Comparison of ENCODE assay signal across 13 cellular contexts in the genomic region with DNA sequence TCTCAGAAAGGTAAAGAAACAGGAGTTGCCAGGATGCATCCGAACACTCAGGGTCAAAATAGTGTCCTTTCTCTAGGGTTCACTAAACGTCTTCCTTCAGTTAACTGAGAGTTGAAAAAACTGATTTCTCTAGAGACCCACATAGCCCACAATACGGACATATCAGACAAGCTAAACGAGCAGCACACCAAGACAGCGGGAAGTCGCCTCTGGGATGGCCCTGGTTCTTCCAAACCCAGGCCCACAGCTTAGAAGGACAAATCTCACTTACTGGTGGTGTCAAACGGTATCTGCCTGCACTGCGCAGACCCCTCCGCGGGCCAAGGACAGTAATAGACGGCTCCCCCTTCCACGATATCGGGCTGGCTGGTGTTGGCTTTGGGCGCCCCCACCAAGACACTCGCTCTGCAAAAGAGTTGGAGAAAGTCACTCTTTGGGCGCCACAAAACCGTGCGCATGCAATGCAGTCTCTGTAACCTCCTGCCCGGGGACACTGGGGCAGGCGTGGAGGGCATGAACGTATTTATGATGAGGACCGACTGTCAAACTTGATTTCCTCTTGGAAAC. TPM values are rescaled to one million over a fixed set of nuclear protein-coding genes. Genes with fewer than 3 reads are reported as not detected.
DNase-seq lines count a peak whose midpoint lies in the region; ATAC-seq and TF ChIP-seq lines count a peak whose summit lies in the region.
"Had no signal": no experiment of that assay in that cellular context is flagged by ENCODE, and none has a peak within 500 bp of the region (broad histone marks: within the 10 kb centered on the region; RNA-seq: fewer than 3 reads in every experiment).

No MANE protein-coding gene starts in this region.

- no peak overlapping the region for H3K27ac ChIP-seq in GM23248
- H3K27ac ChIP-seq in hepatocyte, result peak overlapping the region; percentile 65
- no peak overlapping the region for H3K27ac ChIP-seq in psoas muscle

- in situ Hi-C loops in GM23248 (cut with MboI) (loop anchor here (10.0 kb wide), 1 partner anchor 134 kb away; no protein-coding TSS in a partner anchor), astrocyte of the spinal cord (cut with HindIII; ENCODE audit: low sequenced_read_pairs) (no loop called here), GM13976 (cut with MboI; ENCODE audit: low sequenced_read_pairs, unreplicated experiment) (no loop called here)

- H4K20me1 ChIP-seq in GM23248 (ENCODE audit: insufficient read depth), result no peaks in the 10 kb centered on the region
- no peaks in the 10 kb centered on the region for H4K20me1 ChIP-seq in hepatocyte (ENCODE audit: insufficient read depth, poor library complexity, severe bottlenecking)

- DNase-seq in GM23248 (no peak), astrocyte of the spinal cord (ENCODE audit: low read depth, low spot score) (no peak), hepatocyte (ENCODE audit: low spot score) (no peak), psoas muscle (no peak), GM13976 (ENCODE audit: low spot score) (no peak), NCI-H2196 treated with DMSO at 0.1 percent for 48 hours (lab: John Stamatoyannopoulos, UW; ENCODE audit: unreplicated experiment) (no peak), posterior vena cava (ENCODE audit: low spot score) (no peak)
- DNase-seq: activated CD8-positive, alpha-beta memory T cell treated with anti-CD3 and anti-CD28 coated beads, Interleukin-2, amount 50 U/mL, for 4 hours; naive thymus-derived CD4-positive, alpha-beta T cell; stimulated activated CD4-positive, alpha-beta T cell treated with anti-CD3 and anti-CD28 coated beads, Interleukin-4, amount 100 ng/mL, for 1 hour; T-helper 9 cell; thyroid gland had no signal

- H3K9me2 ChIP-seq in GM23248 (ENCODE audit: insufficient read depth) (no peaks in the 10 kb centered on the region), hepatocyte (replicated peaks; ENCODE audit: insufficient read depth) (no peaks in the 10 kb centered on the region)

- H3K36me3 ChIP-seq in GM23248 (ENCODE audit: low read depth), result no peaks in the 10 kb centered on the region
- H3K36me3 ChIP-seq in hepatocyte (replicated peaks; ENCODE audit: insufficient read depth, low read depth), result no peaks in the 10 kb centered on the region
- no peaks in the 10 kb centered on the region for H3K36me3 ChIP-seq in psoas muscle (ENCODE audit: insufficient read depth in 1 of 2, low read depth in 1 of 2)
- H3K36me3 ChIP-seq: thyroid gland had no signal

- no peaks in the 10 kb centered on the region for H3F3A ChIP-seq in GM23248 (ENCODE audit: insufficient read depth)

- ATAC-seq in psoas muscle (peak in 1 of 4 donors; percentile 32), HG02623 (IDR thresholded peaks at IDR 0.05; ENCODE audit: unreplicated experiment) (no peak)
- ATAC-seq: naive thymus-derived CD4-positive, alpha-beta T cell had no signal

- H3K9ac ChIP-seq in GM23248, result no peak overlapping the region

- H3K79me2 ChIP-seq in GM23248 (ENCODE audit: insufficient read depth) (no peaks in the 10 kb centered on the region), hepatocyte (no peaks in the 10 kb centered on the region)

- no peak for TF ChIP-seq CTCF in astrocyte of the spinal cord (IDR thresholded peaks at IDR 0.05; ENCODE audit: low read depth, low read length)
- no peak for TF ChIP-seq CTCF in hepatocyte (IDR thresholded peaks at IDR 0.05; ENCODE audit: poor library complexity)
- TF ChIP-seq CTCF in psoas muscle (IDR thresholded peaks at IDR 0.05), result no peak
- TF ChIP-seq CTCF in GM13976 (IDR thresholded peaks at IDR 0.05; ENCODE audit: borderline replicate concordance, control extremely low read depth, extremely low read depth, insufficient read depth, missing control alignments), result no peak

- H3K27me3 ChIP-seq in GM23248 (replicated peaks; ENCODE audit: insufficient read depth) (peaks cover 35% of the 10 kb centered on the region), hepatocyte (peaks cover 26% of the 10 kb centered on the region), psoas muscle (ENCODE audit: insufficient read depth in 3 of 3, low read length in 2 of 3) (peaks cover 0 to 33% (median 0%) of the 10 kb centered on the region in 3 donors)
- H3K27me3 ChIP-seq: thyroid gland had no signal

- H2AFZ ChIP-seq in GM23248, result peak overlapping the region; percentile 55; the same call in 1 of the 2 replicates
- H2AFZ ChIP-seq in hepatocyte, result peak overlapping the region; percentile 53

- H3K9me3 ChIP-seq in GM23248 (ENCODE audit: low read depth) (no peaks in the 10 kb centered on the region), hepatocyte (ENCODE audit: low read depth) (no peaks in the 10 kb centered on the region), psoas muscle (no peaks in the 10 kb centered on the region)
- H3K9me3 ChIP-seq: thyroid gland had no signal

- WGBS in GM23248 (ENCODE audit: low coverage in 1 of 2, low lambda C conversion rate in 2 of 2, missing lambda C conversion rate in 2 of 2), 2 experiments, result 21 to 25% methylated on average over 22 of the region's 22 CpGs
- 28% methylated on average over 22 of the region's 22 CpGs for WGBS in hepatocyte (ENCODE audit: low lambda C conversion rate, missing lambda C conversion rate)
- 12 to 19% (median 13%) methylated on average over 22 of the region's 22 CpGs for WGBS in psoas muscle, 3 donors

- no peaks in the 10 kb centered on the region for H3K4me1 ChIP-seq in GM23248 (ENCODE audit: insufficient read depth)
- H3K4me1 ChIP-seq in hepatocyte (ENCODE audit: insufficient read depth), result no peaks in the 10 kb centered on the region
- no peaks in the 10 kb centered on the region for H3K4me1 ChIP-seq in psoas muscle
- H3K4me1 ChIP-seq: thyroid gland had no signal

- peak overlapping the region; percentile 68 for H3K4me2 ChIP-seq in GM23248 (ENCODE audit: unreplicated experiment)
- H3K4me2 ChIP-seq in hepatocyte, result peak overlapping the region; percentile 90

- intact Hi-C loops in psoas muscle (cut with DNase I), result loop anchor here in 1 of 2 donors (10.0 kb wide), 1 partner anchor 134 kb away; no protein-coding TSS in a partner anchor
- intact Hi-C loops in posterior vena cava (cut with DNase I), result loop anchor here in 1 of 2 donors (5.0 kb wide), 1 partner anchor 104 kb away; no protein-coding TSS in a partner anchor

- H3K4me3 ChIP-seq in GM23248, result peak overlapping the region; percentile 60; the same call in 1 of the 2 replicates
- H3K4me3 ChIP-seq in astrocyte of the spinal cord (ENCODE audit: low read depth, low read length), result peak overlapping the region; percentile 55
- H3K4me3 ChIP-seq in hepatocyte, result peak overlapping the region; percentile 71
- peak overlapping the region; percentile 62 for H3K4me3 ChIP-seq in psoas muscle

RNA-seq across cellular contexts. Expression of gene ITGA8, which starts 1.1 kb away (rescaled TPM):
- total RNA-seq in GM23248 (2014; rRNA removed; shearing (Covaris generic)), result 0.32 TPM in 1 of 2 replicates, not detected in the other
- 0.23 TPM in 1 of 2 replicates, not detected in the other for polyA plus RNA-seq in GM23248 (2016; fragmentation: Nextera tagmentation; extraction: Ambion mirVana)
- 16.8 and 17.3 TPM in 2 replicates for total RNA-seq in hepatocyte
- polyA plus RNA-seq in hepatocyte, result 2.9 and 3.9 TPM in 2 replicates
- 1 to 10 TPM in 3 of 4 donors, under 1 TPM in 1; 0.47 to 2.0 (median 1.4) TPM for total RNA-seq in psoas muscle
- 1 to 10 TPM; 1.0 to 5.0 (median 1.3) TPM for polyA plus RNA-seq in psoas muscle
- 100 to 1,000 TPM; 221 to 227 TPM for total RNA-seq in posterior vena cava
- total RNA-seq: naive thymus-derived CD4-positive, alpha-beta T cell had no signal
- polyA plus RNA-seq: naive thymus-derived CD4-positive, alpha-beta T cell had no signal

Comparison
In these comparisons a context has a peak if more than half of its experiments do, and no peak if none do; other contexts are left out.
1. RNA of gene ITGA8, which starts 1.1 kb away (total RNA-seq): 221 to 227 TPM in posterior vena cava; 16.8 to 17.3 TPM in hepatocyte, 0.47 to 2.0 TPM in psoas muscle and 0.32 TPM in GM23248; every median in the first group is over 10 times any median in the second.
2. Peak in every context shown above with its lines, with median percentiles within 50 percentile points of each other: H3K4me3 ChIP-seq.